In genomic region chr3:101724329-101725191, GRCh38 we compare ENCODE assay signal across 8 cellular contexts. TPM values are rescaled to one million over a fixed set of nuclear protein-coding genes. Genes with fewer than 3 reads are reported as not detected.
DNase-seq lines count a peak whose midpoint lies in the region; ATAC-seq, FAIRE-seq and TF ChIP-seq lines count a peak whose summit lies in the region.

CEP97 (plus strand) TSS chr3:101724614; CDS start chr3:101724677, 63 bp downstream.

- POLR2A ChIA-PET in T-cell (lab: Charles Lee) = interaction anchor here (0.6 to 1.7 kb wide), 14 partner anchors 18 to 1016 kb away, joined by 3 to 10 read pairs (median 4); partner anchors contain the start of genes ZBTB11 (in 2 of the 2), NFKBIZ (in 1 of the 2), NXPE3 (in 1 of the 2) and PCNP (in 1 of the 2)

- peaks cover 0 to 2% of the 10 kb centered on the region in 2 donors for H3K36me3 ChIP-seq in adrenal gland (replicated peaks in 1 of 2)

- no peaks in the 10 kb centered on the region for H3K27me3 Mint-ChIP-seq in T-cell

- WGBS in adrenal gland, 4 donors = 0% methylated on average over 22 to 49 of the region's 49 CpGs

- intact Hi-C loops in adrenal gland (cut with DNase I) = no loop called here
- intact Hi-C loops in left cardiac atrium (cut with DNase I) = no loop called here
- intact Hi-C loops in posterior vena cava (cut with DNase I) = no loop called here

- H3K9me3 ChIP-seq in adrenal gland (replicated peaks in 1 of 3) = no peaks in the 10 kb centered on the region

- peak within 1 kb of the TSS; percentile 37 to 81 (median 51) for H3K4me3 ChIP-seq in adrenal gland

- peak within 1 kb of the TSS in 3 of 5 donors; percentile 35 to 75 (median 66) for H3K27ac ChIP-seq in adrenal gland

- H3K27me3 ChIP-seq in adrenal gland = no peaks in the 10 kb centered on the region

- H3K9me3 Mint-ChIP-seq in T-cell = no peaks in the 10 kb centered on the region

- peak; percentile 48 for DNase-seq in GM12891 (ENCODE audit: insufficient read length, low spot score)
- peak; percentile 93 for DNase-seq in NCI-H1436 treated with DMSO at 0.1 percent for 48 hours (lab: John Stamatoyannopoulos, UW)
- DNase-seq in T-cell = peak; percentile 73 to 91 (median 82)
- peak; percentile 87 to 96 (median 91) for DNase-seq in adrenal gland
- peak; percentile 93 for DNase-seq in left cardiac atrium
- DNase-seq in posterior vena cava (ENCODE audit: low spot score) = peak; percentile 97
- DNase-seq in ureter (ENCODE audit: low spot score) = peak; percentile 90

- CTCF ChIA-PET in T-cell (lab: Charles Lee) = interaction anchor here (0.6 to 1.9 kb wide), 14 partner anchors 8 to 1893 kb away, joined by 3 to 12 read pairs (median 4); partner anchors contain the start of genes NXPE3 (in 1 of the 2), PCNP (in 1 of the 2) and RPL24 (in 1 of the 2)

- peak within 1 kb of the TSS; percentile 98 to 99 for H3K27ac Mint-ChIP-seq in T-cell

- TF ChIP-seq CTCF in adrenal gland (IDR thresholded peaks at IDR 0.05) = no peak

- peak; percentile 94 for FAIRE-seq in GM12891 (lab: Jason Lieb, UNC)

- peaks cover 3 to 12% of the 10 kb centered on the region in 2 donors for H3K4me1 ChIP-seq in adrenal gland (replicated peaks in 1 of 2)

- TF ChIP-seq POLR2A in GM12891 (IDR thresholded peaks at IDR 0.05; ENCODE audit: low read depth, low read length) = peak; percentile 60; the same call in 1 of the 2 replicates
- TF ChIP-seq POLR2A in adrenal gland (IDR thresholded peaks at IDR 0.05) = no peak

- H3K36me3 Mint-ChIP-seq in T-cell = peaks cover 14% of the 10 kb centered on the region

- ATAC-seq in HG02840 (IDR thresholded peaks at IDR 0.05; ENCODE audit: low FRiP score, unreplicated experiment) (peak; percentile 90), T-cell (replicated peaks in 1 of 4) (peak; percentile 95 to 99 (median 96)), left cardiac atrium (peak; percentile 99 to 100)

- peaks cover 45 to 56% (median 51%) of the 10 kb centered on the region in 3 donors for H3K4me1 Mint-ChIP-seq in T-cell

- peak within 1 kb of the TSS; percentile 97 to 99 (median 98) for H3K4me3 Mint-ChIP-seq in T-cell

TF ChIP-seq in GM12891, 5 proteins besides CTCF, POLR2A, EP300 and RAD21:
- TF ChIP-seq TAF1 (IDR thresholded peaks at IDR 0.05; ENCODE audit: low read depth, low read length) (peak; percentile 19), SPI1 (IDR thresholded peaks at IDR 0.05; ENCODE audit: low read depth, low read length) (peak; percentile 54), POU2F2 (IDR thresholded peaks at IDR 0.05; ENCODE audit: low read depth, low read length) (peak; percentile 55; the same call in 1 of the 2 replicates), POLR2AphosphoS5 (IDR thresholded peaks at IDR 0.05; ENCODE audit: low read depth, low read length) (peak; percentile 32; the same call in 1 of the 2 replicates), PAX5 (IDR thresholded peaks at IDR 0.05; ENCODE audit: insufficient read depth, low read length, severe bottlenecking) (no peak)

RNA-seq across cellular contexts. Expression of gene CEP97, which starts in this region (rescaled TPM):
- polyA plus RNA-seq in GM12891 (2012; ENCODE audit: low read depth, missing spikeins) = 3.2 TPM
- total RNA-seq in T-cell (10 to 100 TPM in 4 of 5 donors, 1 to 10 TPM in 1; 9.9 to 13.9 (median 12.7) TPM), adrenal gland (10 to 100 TPM in 3 of 8 donors, 1 to 10 TPM in 5; 4.1 to 10.7 (median 8.4) TPM), left cardiac atrium (1 to 10 TPM; 5.1 to 6.1 TPM), posterior vena cava (1 to 10 TPM; 7.2 to 9.9 TPM), ureter (9.1 TPM)
- 1 to 10 TPM; 1.2 to 5.9 (median 2.1) TPM for polyA plus RNA-seq in adrenal gland

Comparison
In these comparisons a context has a peak if more than half of its experiments do, and no peak if none do; other contexts are left out.
1. Peak in every context shown above with its lines: DNase-seq, ATAC-seq, H3K4me3 ChIP-seq and H3K27ac ChIP-seq.